8 cellular contexts compared by ENCODE assay signal in genomic region chr7:77536413-77537135, GRCh38. TPM values are rescaled to one million over a fixed set of nuclear protein-coding genes. Genes with fewer than 3 reads are reported as not detected.
DNase-seq lines count a peak whose midpoint lies in the region; ATAC-seq and TF ChIP-seq lines count a peak whose summit lies in the region.

No MANE protein-coding gene starts in this region.

- peak overlapping the region; percentile 89 to 91 for H3K9ac ChIP-seq in duodenal mucosa (ENCODE audit: low read depth in 1 of 2, low read length in 2 of 2)

- H3K27me3 Mint-ChIP-seq in CD8-positive, alpha-beta memory T cell: no peaks in the 10 kb centered on the region
- peaks cover 6% of the 10 kb centered on the region for H3K27me3 Mint-ChIP-seq in activated CD4-positive, alpha-beta memory T cell treated with anti-CD3 and anti-CD28 coated beads, Interleukin-2, amount 10 ng/mL, durations not matched to agents 7 days and 5 days

- H3K4me1 Mint-ChIP-seq in CD8-positive, alpha-beta memory T cell: peaks cover 18 to 30% (median 21%) of the 10 kb centered on the region in 3 donors
- peaks cover 15% of the 10 kb centered on the region for H3K4me1 Mint-ChIP-seq in activated CD4-positive, alpha-beta memory T cell treated with anti-CD3 and anti-CD28 coated beads, Interleukin-2, amount 10 ng/mL, durations not matched to agents 7 days and 5 days

- peak overlapping the region; percentile 66 for H3K27ac ChIP-seq in CD8-positive, alpha-beta memory T cell (ENCODE audit: low read depth, low read length)
- H3K27ac ChIP-seq in HL-60 (replicated peaks) (peak overlapping the region; percentile 82), duodenal mucosa (ENCODE audit: low read depth, low read length) (peak overlapping the region; percentile 97), lower lobe of right lung (peak overlapping the region; percentile 98)

- no peaks in the 10 kb centered on the region for H3K27me3 ChIP-seq in CD8-positive, alpha-beta memory T cell (ENCODE audit: insufficient read depth, low read length, poor library complexity, severe bottlenecking)
- H3K27me3 ChIP-seq in HL-60 (ENCODE audit: insufficient read depth, poor library complexity, severe bottlenecking): no peaks in the 10 kb centered on the region
- H3K27me3 ChIP-seq in duodenal mucosa (ENCODE audit: control insufficient read depth in 1 of 2, insufficient read depth in 2 of 2, low read length in 2 of 2): no peaks in the 10 kb centered on the region
- no peaks in the 10 kb centered on the region for H3K27me3 ChIP-seq in lower lobe of right lung (ENCODE audit: low read depth)

- peak overlapping the region; percentile 95 to 99 (median 98) for H3K4me3 Mint-ChIP-seq in CD8-positive, alpha-beta memory T cell
- peak overlapping the region; percentile 97 for H3K4me3 Mint-ChIP-seq in activated CD4-positive, alpha-beta memory T cell treated with anti-CD3 and anti-CD28 coated beads, Interleukin-2, amount 10 ng/mL, durations not matched to agents 7 days and 5 days

- H3K27ac Mint-ChIP-seq in CD8-positive, alpha-beta memory T cell: peak overlapping the region; percentile 64 to 99 (median 93)
- H3K27ac Mint-ChIP-seq in activated CD4-positive, alpha-beta memory T cell treated with anti-CD3 and anti-CD28 coated beads, Interleukin-2, amount 10 ng/mL, durations not matched to agents 7 days and 5 days: peak overlapping the region; percentile 84

- H3K36me3 ChIP-seq in CD8-positive, alpha-beta memory T cell (ENCODE audit: insufficient read depth, low read length): no peaks in the 10 kb centered on the region
- H3K36me3 ChIP-seq in duodenal mucosa (ENCODE audit: control insufficient read depth in 1 of 2, insufficient read depth in 2 of 2, low read length in 2 of 2): no peaks in the 10 kb centered on the region
- no peaks in the 10 kb centered on the region for H3K36me3 ChIP-seq in lower lobe of right lung

- peak; percentile 92 to 97 (median 94) for DNase-seq in CD8-positive, alpha-beta memory T cell
- DNase-seq in HL-60 (ENCODE audit: low read depth in 1 of 2, low spot score in 1 of 2) (peak; percentile 78 to 97), NCI-H82 treated with DMSO at 0.1 percent for 48 hours (lab: John Stamatoyannopoulos, UW; ENCODE audit: unreplicated experiment) (peak; percentile 86), lower lobe of right lung (peak; percentile 99)
- peak; percentile 97 for DNase-seq in activated CD4-positive, alpha-beta memory T cell treated with anti-CD3 and anti-CD28 coated beads, Interleukin-2, amount 10 ng/mL, durations not matched to agents 7 days and 5 days
- DNase-seq in stimulated activated CD4-positive, alpha-beta T cell treated with anti-CD3 and anti-CD28 coated beads, Interleukin-4, amount 100 ng/mL, for 48 hours (ENCODE audit: low read depth in 2 of 2): peak; percentile 97 to 98

- no peaks in the 10 kb centered on the region for H3K9me3 Mint-ChIP-seq in CD8-positive, alpha-beta memory T cell
- H3K9me3 Mint-ChIP-seq in activated CD4-positive, alpha-beta memory T cell treated with anti-CD3 and anti-CD28 coated beads, Interleukin-2, amount 10 ng/mL, durations not matched to agents 7 days and 5 days: no peaks in the 10 kb centered on the region

- no peak for TF ChIP-seq CTCF in HL-60 (IDR thresholded peaks at IDR 0.05; ENCODE audit: insufficient read depth, low read length)
- no peak for TF ChIP-seq CTCF in lower lobe of right lung (IDR thresholded peaks at IDR 0.05)

- peaks cover 0 to 8% (median 0%) of the 10 kb centered on the region in 3 donors for H3K36me3 Mint-ChIP-seq in CD8-positive, alpha-beta memory T cell
- H3K36me3 Mint-ChIP-seq in activated CD4-positive, alpha-beta memory T cell treated with anti-CD3 and anti-CD28 coated beads, Interleukin-2, amount 10 ng/mL, durations not matched to agents 7 days and 5 days (ENCODE audit: low read depth): no peaks in the 10 kb centered on the region

- peak; percentile 94 for ATAC-seq in GM19467 (IDR thresholded peaks at IDR 0.05; ENCODE audit: unreplicated experiment)
- ATAC-seq in lower lobe of right lung: peak; percentile 91 to 96

- no peaks in the 10 kb centered on the region for H3K4me1 ChIP-seq in CD8-positive, alpha-beta memory T cell (ENCODE audit: insufficient read depth, low read length)
- H3K4me1 ChIP-seq in duodenal mucosa (ENCODE audit: control insufficient read depth in 1 of 2, insufficient read depth in 2 of 2, low read length in 2 of 2) (peaks cover 6 to 10% of the 10 kb centered on the region in 2 donors), lower lobe of right lung (peaks cover 32% of the 10 kb centered on the region)

- H3K4me3 ChIP-seq in CD8-positive, alpha-beta memory T cell (ENCODE audit: low read length): peak overlapping the region; percentile 86
- H3K4me3 ChIP-seq in HL-60 (replicated peaks; ENCODE audit: insufficient read depth, low read length) (peak overlapping the region; percentile 56), duodenal mucosa (ENCODE audit: low read depth in 1 of 2, low read length in 2 of 2) (peak overlapping the region; percentile 70 to 98), lower lobe of right lung (peak overlapping the region; percentile 97)

- intact Hi-C loops in lower lobe of right lung (cut with DNase I): no loop called here

- H3K9me3 ChIP-seq in CD8-positive, alpha-beta memory T cell (ENCODE audit: low read length): no peaks in the 10 kb centered on the region
- no peaks in the 10 kb centered on the region for H3K9me3 ChIP-seq in duodenal mucosa (ENCODE audit: control insufficient read depth in 1 of 2, low read length in 2 of 2)
- H3K9me3 ChIP-seq in lower lobe of right lung: no peaks in the 10 kb centered on the region

- POLR2A ChIA-PET in CD8-positive, alpha-beta memory T cell (lab: Charles Lee): interaction anchor here (0.5 to 1.2 kb wide), 2 partner anchors 93 to 162 kb away, joined by 3 read pairs; no protein-coding TSS in a partner anchor
- POLR2A ChIA-PET in activated CD4-positive, alpha-beta memory T cell treated with anti-CD3 and anti-CD28 coated beads, Interleukin-2, amount 10 ng/mL, durations not matched to agents 7 days and 5 days (lab: Charles Lee): interaction anchor here (1.1 to 1.8 kb wide), 2 partner anchors 20 to 184 kb away, joined by 3 to 6 read pairs; no protein-coding TSS in a partner anchor

- CTCF ChIA-PET in CD8-positive, alpha-beta memory T cell (lab: Charles Lee): interaction anchor here (0.9 kb wide), 2 partner anchors 120 to 223 kb away, joined by 3 read pairs; partner anchors contain the start of gene GSAP
- CTCF ChIA-PET in activated CD4-positive, alpha-beta memory T cell treated with anti-CD3 and anti-CD28 coated beads, Interleukin-2, amount 10 ng/mL, durations not matched to agents 7 days and 5 days (lab: Charles Lee): interaction anchor here (0.5 to 0.9 kb wide), 2 partner anchors 21 to 162 kb away, joined by 3 read pairs; no protein-coding TSS in a partner anchor

RNA-seq across cellular contexts. Expression of gene PTPN12, which starts 0.5 kb away (rescaled TPM):
- 10 to 100 TPM; 11.3 to 12.5 TPM for total RNA-seq in CD8-positive, alpha-beta memory T cell
- polyA plus RNA-seq in CD8-positive, alpha-beta memory T cell: 4.8 TPM
- 10 to 100 TPM; 21.4 to 22.0 TPM for total RNA-seq in activated CD4-positive, alpha-beta memory T cell treated with anti-CD3 and anti-CD28 coated beads, Interleukin-2, amount 10 ng/mL, durations not matched to agents 7 days and 5 days
- total RNA-seq in lower lobe of right lung: 164 TPM

Comparison
In these comparisons a context has a peak if more than half of its experiments do, and no peak if none do; other contexts are left out.
1. Peak in every context shown above with its lines: DNase-seq, ATAC-seq, H3K4me3 ChIP-seq and H3K27ac ChIP-seq.